Comparison of ENCODE assay signal across 3 cellular contexts in the genomic region with DNA sequence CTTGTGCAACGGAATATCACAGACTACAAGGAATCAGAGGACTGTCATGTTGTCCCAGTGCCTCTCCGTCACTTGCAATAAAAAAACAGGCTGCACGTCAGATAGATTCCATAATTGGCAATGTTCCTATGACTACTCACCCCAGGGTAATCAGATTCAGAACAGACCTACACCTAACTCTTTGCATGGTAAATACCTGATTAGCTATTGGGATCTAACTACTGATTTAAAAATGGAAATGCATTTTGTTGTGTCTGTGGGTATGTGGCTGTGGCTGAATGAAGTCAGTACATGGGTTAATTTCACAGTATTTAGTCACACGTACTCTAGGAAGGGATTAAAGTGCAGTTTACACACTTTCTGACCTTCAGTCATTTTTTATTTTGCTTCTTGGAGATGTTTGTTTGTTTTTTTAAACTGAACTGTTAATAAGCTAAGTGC.
TF ChIP-seq lines count a peak whose summit lies in the region.

No MANE protein-coding gene starts in this region.

TF ChIP-seq in SK-N-SH, 30 proteins besides CTCF, POLR2A, EP300 and RAD21 (continued from another document):
- TF ChIP-seq, protein P1, sequence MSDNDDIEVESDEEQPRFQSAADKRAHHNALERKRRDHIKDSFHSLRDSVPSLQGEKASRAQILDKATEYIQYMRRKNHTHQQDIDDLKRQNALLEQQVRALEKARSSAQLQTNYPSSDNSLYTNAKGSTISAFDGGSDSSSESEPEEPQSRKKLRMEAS (IDR thresholded peaks at IDR 0.05; ENCODE audit: low read depth): no peak
- TF ChIP-seq RXRA (IDR thresholded peaks at IDR 0.05; ENCODE audit: borderline replicate concordance, low read depth) (no peak), NFIC (IDR thresholded peaks at IDR 0.05; ENCODE audit: borderline replicate concordance) (no peak)

TF ChIP-seq in SK-N-SH treated with all-trans-retinoic acid at 6 μM for 48 hours, 23 proteins besides CTCF, POLR2A, EP300 and RAD21:
- no peak for TF ChIP-seq TSHZ2 (CRISPR knock-in tag; IDR thresholded peaks at IDR 0.05)
- no peak for TF ChIP-seq ZNF70 (CRISPR knock-in tag; IDR thresholded peaks at IDR 0.05)
- no peak for TF ChIP-seq ZNF8 (CRISPR knock-in tag; IDR thresholded peaks at IDR 0.05)
- no peak for TF ChIP-seq ZFP3 (CRISPR knock-in tag; IDR thresholded peaks at IDR 0.05)
- no peak for TF ChIP-seq TCF4 (CRISPR knock-in tag; IDR thresholded peaks at IDR 0.05; ENCODE audit: borderline replicate concordance)
- TF ChIP-seq SNAI2 (CRISPR knock-in tag; IDR thresholded peaks at IDR 0.05): no peak

TF ChIP-seq in liver, 16 proteins besides CTCF, POLR2A, EP300 and RAD21 (continued from another document):
- TF ChIP-seq, protein P2, sequence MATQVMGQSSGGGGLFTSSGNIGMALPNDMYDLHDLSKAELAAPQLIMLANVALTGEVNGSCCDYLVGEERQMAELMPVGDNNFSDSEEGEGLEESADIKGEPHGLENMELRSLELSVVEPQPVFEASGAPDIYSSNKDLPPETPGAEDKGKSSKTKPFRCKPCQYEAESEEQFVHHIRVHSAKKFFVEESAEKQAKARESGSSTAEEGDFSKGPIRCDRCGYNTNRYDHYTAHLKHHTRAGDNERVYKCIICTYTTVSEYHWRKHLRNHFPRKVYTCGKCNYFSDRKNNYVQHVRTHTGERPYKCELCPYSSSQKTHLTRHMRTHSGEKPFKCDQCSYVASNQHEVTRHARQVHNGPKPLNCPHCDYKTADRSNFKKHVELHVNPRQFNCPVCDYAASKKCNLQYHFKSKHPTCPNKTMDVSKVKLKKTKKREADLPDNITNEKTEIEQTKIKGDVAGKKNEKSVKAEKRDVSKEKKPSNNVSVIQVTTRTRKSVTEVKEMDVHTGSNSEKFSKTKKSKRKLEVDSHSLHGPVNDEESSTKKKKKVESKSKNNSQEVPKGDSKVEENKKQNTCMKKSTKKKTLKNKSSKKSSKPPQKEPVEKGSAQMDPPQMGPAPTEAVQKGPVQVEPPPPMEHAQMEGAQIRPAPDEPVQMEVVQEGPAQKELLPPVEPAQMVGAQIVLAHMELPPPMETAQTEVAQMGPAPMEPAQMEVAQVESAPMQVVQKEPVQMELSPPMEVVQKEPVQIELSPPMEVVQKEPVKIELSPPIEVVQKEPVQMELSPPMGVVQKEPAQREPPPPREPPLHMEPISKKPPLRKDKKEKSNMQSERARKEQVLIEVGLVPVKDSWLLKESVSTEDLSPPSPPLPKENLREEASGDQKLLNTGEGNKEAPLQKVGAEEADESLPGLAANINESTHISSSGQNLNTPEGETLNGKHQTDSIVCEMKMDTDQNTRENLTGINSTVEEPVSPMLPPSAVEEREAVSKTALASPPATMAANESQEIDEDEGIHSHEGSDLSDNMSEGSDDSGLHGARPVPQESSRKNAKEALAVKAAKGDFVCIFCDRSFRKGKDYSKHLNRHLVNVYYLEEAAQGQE (IDR thresholded peaks at IDR 0.05): peak; percentile 20
- TF ChIP-seq, protein P1 (IDR thresholded peaks at IDR 0.05): no peak
- TF ChIP-seq RXRA (IDR thresholded peaks at IDR 0.05) (no peak), YY1 (IDR thresholded peaks at IDR 0.05) (no peak)
